8 cellular contexts compared by ENCODE assay signal in the genomic region with DNA sequence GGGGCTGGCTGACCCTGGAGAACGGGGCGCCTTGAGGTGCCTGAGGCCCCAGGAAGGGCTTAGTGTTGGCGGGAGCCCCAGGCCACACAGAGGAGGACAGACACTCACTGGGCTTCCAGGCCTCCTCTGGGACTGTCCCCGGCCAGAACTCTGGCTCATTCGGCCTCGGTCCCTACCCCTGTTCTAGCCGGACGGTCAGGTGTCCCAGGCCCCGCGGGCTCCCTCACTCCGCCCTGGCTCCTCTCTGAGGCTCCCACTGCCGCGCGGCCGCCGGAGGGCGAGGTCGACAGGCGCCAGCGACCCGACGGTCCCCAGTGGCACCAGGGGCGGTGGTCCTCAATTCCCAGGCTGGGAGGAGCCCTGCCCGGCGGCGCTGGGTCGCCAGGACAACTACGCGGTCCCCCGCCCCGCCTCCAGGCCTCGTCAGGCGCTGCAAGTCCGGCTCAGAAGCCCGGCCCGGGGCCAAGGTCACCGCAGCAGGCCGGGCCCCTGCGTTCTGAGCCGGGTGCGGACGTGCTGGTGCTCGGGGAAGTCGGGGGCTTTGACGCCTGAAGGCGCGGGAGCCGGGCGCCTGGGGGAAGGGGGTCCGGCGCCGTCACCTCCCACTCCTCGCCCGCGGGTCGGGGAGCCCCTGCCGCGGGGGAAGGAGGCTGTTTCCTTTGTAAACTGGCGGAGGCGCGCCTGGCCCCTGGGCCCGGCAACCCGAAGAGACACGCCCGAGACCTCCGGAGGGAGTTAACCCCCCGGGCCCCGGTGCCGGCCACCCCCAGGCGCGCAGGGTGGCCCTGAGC. TPM values are rescaled to one million over a fixed set of nuclear protein-coding genes. Genes with fewer than 3 reads are reported as not detected.
A peak's percentile ranks its signal among the peaks of the same experiment; 100 is the strongest.
DNase-seq lines count a peak whose midpoint lies in the region; ATAC-seq and TF ChIP-seq lines count a peak whose summit lies in the region.

No MANE protein-coding gene starts in this region.

- H3K9ac ChIP-seq in IMR-90 (ENCODE audit: low read depth, low read length), result 0 out of 2 replicates have a peak overlapping the region, but pooled peaks have one; percentile 13

- dilution Hi-C loops in IMR-90 (cut with HindIII; ENCODE audit: low sequenced_read_pairs, unreplicated experiment), result no loop called here

- H4K5ac ChIP-seq in IMR-90 (ENCODE audit: low read depth, low read length), result no peak overlapping the region

- H2AFZ ChIP-seq in IMR-90 (replicated peaks; ENCODE audit: low read length, poor library complexity), result peak overlapping the region; percentile 81

- POLR2A ChIA-PET in IMR-90 (lab: Charles Lee; ENCODE audit: unreplicated experiment), result no interaction called here

- intact Hi-C loops in IMR-90 (cut with micrococcal nuclease), result loop anchor here (5.0 kb wide), 1 partner anchor 121 kb away; no protein-coding TSS in a partner anchor
- intact Hi-C loops in tibial artery (cut with DNase I; ENCODE audit: low total_unique reads), result loop anchor here (2.0 to 10.0 kb wide), 4 partner anchors 57 to 249 kb away; partner anchors contain the start of gene LRRC27
- intact Hi-C loops in activated T-helper 2 cell treated with anti-CD3 and anti-CD28 coated beads, Interferon-gamma antibody, Interleukin-2, Interleukin-4, amounts not matched to agents 10 μg/mL and 5 μg/mL and 100 μg/mL, durations not matched to agents 14 hours and 24 hours and 36 hours (cut with micrococcal nuclease), result no loop called here

- no peak overlapping the region for H4K91ac ChIP-seq in IMR-90 (ENCODE audit: insufficient read depth, low read depth, low read length)

- DNase-seq in IMR-90, result no peak
- peak; percentile 59 for DNase-seq in dermis blood vessel endothelial cell
- peak; percentile 41 for DNase-seq in medulla oblongata (ENCODE audit: extremely low spot score)
- peak; percentile 69 to 89 for DNase-seq in tibial artery
- no peak for DNase-seq in 8988T
- DNase-seq in activated T-helper 2 cell treated with anti-CD3 and anti-CD28 coated beads, Interferon-gamma antibody, Interleukin-2, Interleukin-4, amounts not matched to agents 10 μg/mL and 5 μg/mL and 100 μg/mL, durations not matched to agents 14 hours and 24 hours and 36 hours (ENCODE audit: low spot score), result no peak
- DNase-seq in stimulated activated CD4-positive, alpha-beta T cell treated with anti-CD3 and anti-CD28 coated beads, Interleukin-2, amount 100 ng/mL, for 48 hours, result no peak

- no peaks in the 10 kb centered on the region for H3K36me3 Mint-ChIP-seq in activated T-helper 2 cell treated with anti-CD3 and anti-CD28 coated beads, Interferon-gamma antibody, Interleukin-2, Interleukin-4, amounts not matched to agents 10 μg/mL and 5 μg/mL and 100 μg/mL, durations not matched to agents 14 hours and 24 hours and 36 hours (ENCODE audit: low read depth)

- no peak overlapping the region for H3K18ac ChIP-seq in IMR-90 (ENCODE audit: low read depth, low read length)

- H4K20me1 ChIP-seq in IMR-90 (ENCODE audit: insufficient read depth, low read length), result peaks cover 3% of the 10 kb centered on the region

- H3K27me3 Mint-ChIP-seq in activated T-helper 2 cell treated with anti-CD3 and anti-CD28 coated beads, Interferon-gamma antibody, Interleukin-2, Interleukin-4, amounts not matched to agents 10 μg/mL and 5 μg/mL and 100 μg/mL, durations not matched to agents 14 hours and 24 hours and 36 hours (ENCODE audit: low read depth), result peaks cover 7% of the 10 kb centered on the region

- no peak overlapping the region for H3K56ac ChIP-seq in IMR-90 (ENCODE audit: extremely low read depth, insufficient read depth, low read length)

- peaks cover 14% of the 10 kb centered on the region; the same call in 1 of the 2 replicates for H3K9me1 ChIP-seq in IMR-90 (ENCODE audit: insufficient read depth, low read length)

- H2BK15ac ChIP-seq in IMR-90 (ENCODE audit: low read depth, low read length), result no peak overlapping the region

- peaks cover 6% of the 10 kb centered on the region for H3K4me1 Mint-ChIP-seq in activated T-helper 2 cell treated with anti-CD3 and anti-CD28 coated beads, Interferon-gamma antibody, Interleukin-2, Interleukin-4, amounts not matched to agents 10 μg/mL and 5 μg/mL and 100 μg/mL, durations not matched to agents 14 hours and 24 hours and 36 hours (ENCODE audit: low read depth)

- peak overlapping the region; percentile 24; the same call in 1 of the 2 replicates for H2AK5ac ChIP-seq in IMR-90 (ENCODE audit: low read depth, low read length)

- H3K79me1 ChIP-seq in IMR-90 (ENCODE audit: low read depth in 1 of 2, low read length in 2 of 2), result peaks cover 6 to 21% of the 10 kb centered on the region in 2 experiments; a peak in 3 of 4 replicates

- H3K27me3 ChIP-seq in IMR-90 (ENCODE audit: control insufficient read depth, insufficient read depth, low read length), result no peaks in the 10 kb centered on the region
- H3K27me3 ChIP-seq in tibial artery, result no peaks in the 10 kb centered on the region

- H4K8ac ChIP-seq in IMR-90 (ENCODE audit: low read depth in 2 of 2, low read length in 2 of 2), result no peak overlapping the region

- H2BK5ac ChIP-seq in IMR-90 (ENCODE audit: low read depth, low read length, poor library complexity, severe bottlenecking), result no peak overlapping the region

- in situ Hi-C loops in IMR-90 (cut with MboI; ENCODE audit: low sequenced_read_pairs), result loop anchor here (10.0 kb wide), 1 partner anchor 239 kb away; no protein-coding TSS in a partner anchor

- TF ChIP-seq RAD21 in IMR-90 (IDR thresholded peaks at IDR 0.05; ENCODE audit: low read length), result no peak

- WGBS in IMR-90 (ENCODE audit: extremely low coverage in 2 of 2, insufficient read length in 1 of 2), 2 experiments, result 71% methylated on average over 8 of the region's 71 CpGs; no CpG with 5 or more reads in 1 of the 2 experiments

- no TSS peak for BruUV-seq in IMR-90 (replicated peaks; lab: Mats Ljungman, UMichigan)

- H3K14ac ChIP-seq in IMR-90 (replicated peaks; ENCODE audit: low read depth, low read length), result no peak overlapping the region

- no peaks in the 10 kb centered on the region for H3K36me3 ChIP-seq in IMR-90 (ENCODE audit: control insufficient read depth, insufficient read depth, low read length)
- no peaks in the 10 kb centered on the region for H3K36me3 ChIP-seq in tibial artery

- ATAC-seq in GM19372 (IDR thresholded peaks at IDR 0.05; ENCODE audit: low read depth, unreplicated experiment) (peak; percentile 21), IMR-90 (ENCODE audit: low read depth) (peak; percentile 4)

- peak overlapping the region; percentile 20; the same call in 1 of the 2 replicates for H3K4me2 ChIP-seq in IMR-90 (ENCODE audit: low read depth, low read length)

- H3K4ac ChIP-seq in IMR-90 (ENCODE audit: low read depth, low read length), result no peak overlapping the region

- no peak for TF ChIP-seq POLR2A in IMR-90 (IDR thresholded peaks at IDR 0.05; ENCODE audit: low read depth, low read length)

- CTCF ChIA-PET in IMR-90 (lab: Yijun Ruan, JAX), result no interaction called here

- no peak overlapping the region for H3K4me3 Mint-ChIP-seq in activated T-helper 2 cell treated with anti-CD3 and anti-CD28 coated beads, Interferon-gamma antibody, Interleukin-2, Interleukin-4, amounts not matched to agents 10 μg/mL and 5 μg/mL and 100 μg/mL, durations not matched to agents 14 hours and 24 hours and 36 hours (ENCODE audit: low read depth)

- TF ChIP-seq CTCF in IMR-90 (conservative IDR thresholded peaks at IDR 0.05; ENCODE audit: low read depth, low read length) (no peak), tibial artery (IDR thresholded peaks at IDR 0.05) (no peak)

- no peak overlapping the region for H3K27ac Mint-ChIP-seq in activated T-helper 2 cell treated with anti-CD3 and anti-CD28 coated beads, Interferon-gamma antibody, Interleukin-2, Interleukin-4, amounts not matched to agents 10 μg/mL and 5 μg/mL and 100 μg/mL, durations not matched to agents 14 hours and 24 hours and 36 hours

- H3K9me3 Mint-ChIP-seq in activated T-helper 2 cell treated with anti-CD3 and anti-CD28 coated beads, Interferon-gamma antibody, Interleukin-2, Interleukin-4, amounts not matched to agents 10 μg/mL and 5 μg/mL and 100 μg/mL, durations not matched to agents 14 hours and 24 hours and 36 hours, result peaks cover 6% of the 10 kb centered on the region

- H3K4me3 ChIP-seq in IMR-90 (ENCODE audit: insufficient read depth, low read depth, low read length) (peak overlapping the region; percentile 86), tibial artery (peak overlapping the region; percentile 98 to 99)

- H2AK9ac ChIP-seq in IMR-90 (replicated peaks; ENCODE audit: low read depth, low read length, poor library complexity), result peak overlapping the region; percentile 82

- no peak overlapping the region for H3K27ac ChIP-seq in IMR-90 (ENCODE audit: insufficient read depth, low read length)
- H3K27ac ChIP-seq in tibial artery, result peak overlapping the region; percentile 84 to 98

- H2BK120ac ChIP-seq in IMR-90 (ENCODE audit: low read depth, low read length), result no peak overlapping the region

- H3K4me1 ChIP-seq in IMR-90 (ENCODE audit: control insufficient read depth, insufficient read depth, low read length) (peaks cover 21% of the 10 kb centered on the region), tibial artery (peaks cover 0 to 52% (median 29%) of the 10 kb centered on the region in 4 donors)

- H3K9me3 ChIP-seq in IMR-90 (ENCODE audit: control insufficient read depth, insufficient read depth, low read length), result no peaks in the 10 kb centered on the region
- no peaks in the 10 kb centered on the region for H3K9me3 ChIP-seq in tibial artery

- no peak overlapping the region for H2BK20ac ChIP-seq in IMR-90 (ENCODE audit: low read depth, low read length)

- H3K23ac ChIP-seq in IMR-90 (ENCODE audit: low read depth, low read length), result no peak overlapping the region

TF ChIP-seq in IMR-90, 13 proteins besides CTCF, POLR2A, EP300 and RAD21 (continues in another document):
- TF ChIP-seq, protein P1, sequence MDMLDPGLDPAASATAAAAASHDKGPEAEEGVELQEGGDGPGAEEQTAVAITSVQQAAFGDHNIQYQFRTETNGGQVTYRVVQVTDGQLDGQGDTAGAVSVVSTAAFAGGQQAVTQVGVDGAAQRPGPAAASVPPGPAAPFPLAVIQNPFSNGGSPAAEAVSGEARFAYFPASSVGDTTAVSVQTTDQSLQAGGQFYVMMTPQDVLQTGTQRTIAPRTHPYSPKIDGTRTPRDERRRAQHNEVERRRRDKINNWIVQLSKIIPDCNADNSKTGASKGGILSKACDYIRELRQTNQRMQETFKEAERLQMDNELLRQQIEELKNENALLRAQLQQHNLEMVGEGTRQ (IDR thresholded peaks at IDR 0.05; ENCODE audit: low read depth, low read length), result no peak
- no peak for TF ChIP-seq MXI1 (IDR thresholded peaks at IDR 0.05; ENCODE audit: borderline replicate concordance, low read depth, low read length)
- TF ChIP-seq CHD1 (IDR thresholded peaks at IDR 0.05; ENCODE audit: low read depth, low read length), result no peak
- no peak for TF ChIP-seq CEBPB (IDR thresholded peaks at IDR 0.05; ENCODE audit: low read depth, low read length)

RNA-seq across cellular contexts. Expression of gene PWWP2B, which starts 1.1 kb away (rescaled TPM):
- total RNA-seq in IMR-90 (2012; rRNA removed), result 1.9 and 2.2 TPM in 2 replicates
- 1.7 and 2.1 TPM in 2 replicates for polyA plus RNA-seq in IMR-90 (2012; rRNA removed)
- 2.2 and 3.6 TPM in 2 replicates for polyA plus RNA-seq in IMR-90 (2012; cell fraction: cytosol; rRNA removed)
- 1.8 and 4.6 TPM in 2 replicates for polyA plus RNA-seq in IMR-90 (2012; cell fraction: nucleus; rRNA removed; ENCODE audit: low replicate concordance)
- 15.1 and 16.3 TPM in 2 replicates for total RNA-seq in dermis blood vessel endothelial cell
- total RNA-seq in activated T-helper 2 cell treated with anti-CD3 and anti-CD28 coated beads, Interferon-gamma antibody, Interleukin-2, Interleukin-4, amounts not matched to agents 10 μg/mL and 5 μg/mL and 100 μg/mL, durations not matched to agents 14 hours and 24 hours and 36 hours, result 3.8 TPM in 2 replicates

Comparison
In these comparisons a context has a peak if more than half of its experiments do, and no peak if none do; other contexts are left out.
1. DNase-seq: peak in dermis blood vessel endothelial cell (single experiment), medulla oblongata (single experiment) and tibial artery (2 of 2); none in IMR-90 (single experiment), 8988T (single experiment), activated T-helper 2 cell treated with anti-CD3 and anti-CD28 coated beads, Interferon-gamma antibody, Interleukin-2, Interleukin-4, amounts not matched to agents 10 μg/mL and 5 μg/mL and 100 μg/mL, durations not matched to agents 14 hours and 24 hours and 36 hours (single experiment) and stimulated activated CD4-positive, alpha-beta T cell treated with anti-CD3 and anti-CD28 coated beads, Interleukin-2, amount 100 ng/mL, for 48 hours (0 of 2).